In genomic region chr9:129109952-129110739, GRCh38 we compare ENCODE assay signal across 8 cellular contexts. TPM values are rescaled to one million over a fixed set of nuclear protein-coding genes. Genes with fewer than 3 reads are reported as not detected.
DNase-seq lines count a peak whose midpoint lies in the region; ATAC-seq, FAIRE-seq and TF ChIP-seq lines count a peak whose summit lies in the region.

No MANE protein-coding gene starts in this region.

- peak overlapping the region; percentile 90 for H3K4me3 ChIP-seq in BLaER1
- H3K4me3 ChIP-seq in NB4 (ENCODE audit: low read depth, low read length), result peak overlapping the region; percentile 61
- H3K4me3 ChIP-seq in HepG2 (replicated peaks in 1 of 3; ENCODE audit: insufficient read depth in 1 of 3, low read depth in 2 of 3, low read length in 3 of 3), result peak overlapping the region; percentile 80 to 84 (median 80)
- peak overlapping the region; percentile 84 to 99 for H3K4me3 ChIP-seq in testis

- POLR2A ChIA-PET in HepG2 (lab: Yijun Ruan, JAX), result interaction anchor here (0.6 to 3.6 kb wide), 12 partner anchors 12 to 516 kb away, joined by 3 to 18 read pairs (median 4); partner anchors contain the start of genes DOLPP1, NTMT1 and SH3GLB2

- H3K4me2 ChIP-seq in BLaER1, result peak overlapping the region; percentile 98
- peak overlapping the region; percentile 70 for H3K4me2 ChIP-seq in HepG2 (ENCODE audit: low read depth, low read length)

- H4K20me1 ChIP-seq in BLaER1 (peaks cover 18% of the 10 kb centered on the region), HepG2 (ENCODE audit: insufficient read depth, low read length) (0 out of 2 replicates have a peak, but pooled peaks cover 5% of the 10 kb centered on the region)

- CTCF ChIA-PET in HepG2 (lab: Yijun Ruan, JAX; ENCODE audit: low intra/inter-chr PET ratio, low total read pairs), result no interaction called here

- 0% methylated on average over 3 of the region's 64 CpGs for WGBS in HepG2 (ENCODE audit: low lambda C conversion rate)
- 3 to 10% methylated on average over 8 to 55 of the region's 64 CpGs for WGBS in testis, 2 donors

- H3K27ac ChIP-seq in BLaER1 (peak overlapping the region; percentile 79), HepG2 (ENCODE audit: extremely low read length, insufficient read depth, low read length) (peak overlapping the region; percentile 91), testis (peak overlapping the region; percentile 94 to 97)

- ATAC-seq in GM21423 (IDR thresholded peaks at IDR 0.05; ENCODE audit: unreplicated experiment) (peak; percentile 5), HepG2 (peak; percentile 81)

- no peak overlapping the region for H2AFZ ChIP-seq in HepG2 (ENCODE audit: low read length)

- FAIRE-seq in HepG2 (lab: Jason Lieb, UNC), result no peak

- TF ChIP-seq EP300 in HepG2 (IDR thresholded peaks at IDR 0.05; ENCODE audit: low read depth in 2 of 2, low read length in 2 of 2) (0 out of 4 replicates have a peak, but pooled peaks have one; percentile 4 to 23), HepG2 (CRISPR knock-in tag; IDR thresholded peaks at IDR 0.05; ENCODE audit: borderline replicate concordance) (no peak)

- intact Hi-C loops in HepG2 (cut with micrococcal nuclease; ENCODE audit: unreplicated experiment) (no loop called here), testis (cut with DNase I; ENCODE audit: low total_unique reads) (no loop called here)

- no peaks in the 10 kb centered on the region for H3K9me3 ChIP-seq in BLaER1
- H3K9me3 ChIP-seq in HepG2 (ENCODE audit: low read length), result no peaks in the 10 kb centered on the region
- H3K9me3 ChIP-seq in testis, result no peaks in the 10 kb centered on the region

- H3K9ac ChIP-seq in BLaER1 (peak overlapping the region; percentile 86), HepG2 (ENCODE audit: insufficient read depth, low read depth, low read length) (peak overlapping the region; percentile 77)

- TF ChIP-seq CTCF in NB4 (IDR thresholded peaks at IDR 0.05; ENCODE audit: low read depth, low read length), result no peak
- peak; percentile 27; the same call in 1 of the 2 replicates for TF ChIP-seq CTCF in HepG2 (CRISPR knock-in tag; IDR thresholded peaks at IDR 0.05)
- TF ChIP-seq CTCF in testis (IDR thresholded peaks at IDR 0.05), result no peak

- H3K36me3 ChIP-seq in BLaER1 (peaks cover 20% of the 10 kb centered on the region), HepG2 (replicated peaks in 1 of 2; ENCODE audit: control insufficient read depth in 1 of 2, insufficient read depth in 2 of 2, low read length in 2 of 2) (peaks cover 0 to 4% of the 10 kb centered on the region in 2 experiments; a peak in 1 of 5 replicates), testis (ENCODE audit: low read depth, missing control alignments) (no peaks in the 10 kb centered on the region)

- in situ Hi-C loops in HepG2 (cut with HindIII; ENCODE audit: extremely low pct_ligation_motif_present, low pct_unique_long_range_greater_than_20kb), result no loop called here

- peaks cover 45% of the 10 kb centered on the region for H3K4me1 ChIP-seq in BLaER1
- peaks cover 51% of the 10 kb centered on the region for H3K4me1 ChIP-seq in HepG2 (ENCODE audit: insufficient read depth, low read length)
- peaks cover 27% of the 10 kb centered on the region for H3K4me1 ChIP-seq in testis

- peaks cover 33% of the 10 kb centered on the region for H3K79me2 ChIP-seq in HepG2 (ENCODE audit: insufficient read depth, low read length)

- peak; percentile 48 for DNase-seq in NB4 (ENCODE audit: low read depth)
- peak; percentile 27 for DNase-seq in cerebellum (ENCODE audit: low spot score)
- peak; percentile 18 for DNase-seq in HepG2 (ENCODE audit: low spot score)
- no peak for DNase-seq in testis
- DNase-seq in NCI-H345 treated with DMSO at 0.1 percent for 48 hours (lab: John Stamatoyannopoulos, UW; ENCODE audit: unreplicated experiment), result no peak
- DNase-seq in stimulated activated CD4-positive, alpha-beta T cell treated with anti-CD3 and anti-CD28 coated beads, Interleukin-4, amount 100 ng/mL, for 24 hours, result no peak

- BruUV-seq in HepG2 (replicated peaks; lab: Mats Ljungman, UMichigan), result TSS peak; percentile 65

- H3K27me3 ChIP-seq in BLaER1 (no peaks in the 10 kb centered on the region), HepG2 (ENCODE audit: control insufficient read depth in 1 of 2, insufficient read depth in 2 of 2, low read length in 2 of 2) (no peaks in the 10 kb centered on the region; a peak in 1 of 5 replicates), testis (no peaks in the 10 kb centered on the region)

- TF ChIP-seq POLR2A in NB4 (IDR thresholded peaks at IDR 0.05; ENCODE audit: extremely low read depth, insufficient read length) (no peak), HepG2 (IDR thresholded peaks at IDR 0.05; ENCODE audit: insufficient read depth in 1 of 2, low read depth in 2 of 2, low read length in 2 of 2) (peak in 1 of 2 experiments; percentile 58; a peak in 1 of 4 replicates), testis (IDR thresholded peaks at IDR 0.05) (no peak)

- peak; percentile 46; the same call in 1 of the 2 replicates for TF ChIP-seq RAD21 in HepG2 (CRISPR knock-in tag; IDR thresholded peaks at IDR 0.05)

RNA-seq across cellular contexts. Expression of gene CRAT, which starts 0.4 kb away (rescaled TPM):
- total RNA-seq in cerebellum, result 16.8 TPM
- total RNA-seq in HepG2 (2016; rRNA removed; fragmentation: Illumina TruSeq; extraction: Trizol), result 26.6 and 29.3 TPM in 2 replicates
- total RNA-seq in HepG2 (2016; cell fraction: cytosol; rRNA removed; fragmentation: Illumina TruSeq; extraction: Trizol; ENCODE audit: low read depth), result 13.7 and 20.3 TPM in 2 replicates
- total RNA-seq in HepG2 (2016; cell fraction: insoluble cytoplasmic fraction; rRNA removed; fragmentation: Illumina TruSeq; extraction: Trizol), result 24.5 and 28.0 TPM in 2 replicates
- 27.1 and 32.0 TPM in 2 replicates for total RNA-seq in HepG2 (2016; cell fraction: membrane; rRNA removed; fragmentation: Illumina TruSeq; extraction: Trizol)
- total RNA-seq in HepG2 (2016; cell fraction: nucleus; rRNA removed; fragmentation: Illumina TruSeq; extraction: Trizol), result 17.6 and 18.1 TPM in 2 replicates
- polyA plus RNA-seq in HepG2 (2011; rRNA removed), result 26.1 and 31.1 TPM in 2 replicates
- 21.4 and 24.4 TPM in 2 replicates for polyA plus RNA-seq in HepG2 (2011; cell fraction: cytosol; rRNA removed)
- polyA plus RNA-seq in HepG2 (2011; cell fraction: nucleus; rRNA removed), result 62.4 and 63.9 TPM in 2 replicates
- 32.3 and 32.7 TPM in 2 replicates for polyA plus RNA-seq in HepG2 (2012)
- polyA plus RNA-seq in HepG2 (2016; cell fraction: cytosol; fragmentation: Illumina TruSeq; extraction: Trizol; ENCODE audit: low read depth), result 18.5 and 23.3 TPM in 2 replicates
- polyA plus RNA-seq in HepG2 (2016; cell fraction: insoluble cytoplasmic fraction; fragmentation: Illumina TruSeq; extraction: Trizol; ENCODE audit: low read depth), result 27.2 and 34.4 TPM in 2 replicates
- polyA plus RNA-seq in HepG2 (2016; cell fraction: membrane; fragmentation: Illumina TruSeq; extraction: Trizol; ENCODE audit: low read depth), result 26.8 and 32.7 TPM in 2 replicates
- 29.5 and 29.9 TPM in 2 replicates for polyA plus RNA-seq in HepG2 (2016; cell fraction: nucleus; fragmentation: Illumina TruSeq; extraction: Trizol; ENCODE audit: insufficient read depth, low read depth)
- polyA minus RNA-seq in HepG2 (2011; rRNA and poly(A)+ RNA removed; ENCODE audit: low replicate concordance), result 7.1 and 60.6 TPM in 2 replicates
- 24.5 and 25.6 TPM in 2 replicates for polyA minus RNA-seq in HepG2 (2011; cell fraction: cytosol; rRNA and poly(A)+ RNA removed)
- 11.7 and 16.0 TPM in 2 replicates for polyA minus RNA-seq in HepG2 (2011; cell fraction: nucleus; rRNA and poly(A)+ RNA removed)
- total RNA-seq in testis, result 100 to 1,000 TPM; 188 to 272 TPM
- 451 TPM for polyA plus RNA-seq in testis (ENCODE audit: insufficient read depth, low read depth, low replicate concordance)

RNA-seq across cellular contexts. Expression of gene PTPA, which starts 1.1 kb away (rescaled TPM):
- total RNA-seq in cerebellum (42.3 TPM), HepG2 (2016; rRNA removed; fragmentation: Illumina TruSeq; extraction: Trizol) (105 and 109 TPM in 2 replicates), testis (100 to 1,000 TPM; 163 to 177 TPM)
- total RNA-seq in HepG2 (2016; cell fraction: cytosol; rRNA removed; fragmentation: Illumina TruSeq; extraction: Trizol; ENCODE audit: low read depth), result 13.7 and 14.3 TPM in 2 replicates
- 107 and 108 TPM in 2 replicates for total RNA-seq in HepG2 (2016; cell fraction: insoluble cytoplasmic fraction; rRNA removed; fragmentation: Illumina TruSeq; extraction: Trizol)
- total RNA-seq in HepG2 (2016; cell fraction: membrane; rRNA removed; fragmentation: Illumina TruSeq; extraction: Trizol), result 42.5 and 49.9 TPM in 2 replicates
- total RNA-seq in HepG2 (2016; cell fraction: nucleus; rRNA removed; fragmentation: Illumina TruSeq; extraction: Trizol), result 57.5 and 66.5 TPM in 2 replicates
- polyA plus RNA-seq in HepG2 (2011; rRNA removed) (79.3 and 86.0 TPM in 2 replicates), testis (ENCODE audit: insufficient read depth, low read depth, low replicate concordance) (268 TPM)
- 78.6 and 93.8 TPM in 2 replicates for polyA plus RNA-seq in HepG2 (2011; cell fraction: cytosol; rRNA removed)
- polyA plus RNA-seq in HepG2 (2011; cell fraction: nucleus; rRNA removed), result 64.7 and 73.4 TPM in 2 replicates
- 58.7 and 58.8 TPM in 2 replicates for polyA plus RNA-seq in HepG2 (2012)
- 12.7 and 14.2 TPM in 2 replicates for polyA plus RNA-seq in HepG2 (2016; cell fraction: cytosol; fragmentation: Illumina TruSeq; extraction: Trizol; ENCODE audit: low read depth)
- 95.6 and 101 TPM in 2 replicates for polyA plus RNA-seq in HepG2 (2016; cell fraction: insoluble cytoplasmic fraction; fragmentation: Illumina TruSeq; extraction: Trizol; ENCODE audit: low read depth)
- 35.2 and 36.7 TPM in 2 replicates for polyA plus RNA-seq in HepG2 (2016; cell fraction: membrane; fragmentation: Illumina TruSeq; extraction: Trizol; ENCODE audit: low read depth)
- polyA plus RNA-seq in HepG2 (2016; cell fraction: nucleus; fragmentation: Illumina TruSeq; extraction: Trizol; ENCODE audit: insufficient read depth, low read depth), result 80.4 and 88.7 TPM in 2 replicates
- 104 and 215 TPM in 2 replicates for polyA minus RNA-seq in HepG2 (2011; rRNA and poly(A)+ RNA removed; ENCODE audit: low replicate concordance)
- polyA minus RNA-seq in HepG2 (2011; cell fraction: cytosol; rRNA and poly(A)+ RNA removed), result 57.5 and 58.2 TPM in 2 replicates
- 32.4 and 34.9 TPM in 2 replicates for polyA minus RNA-seq in HepG2 (2011; cell fraction: nucleus; rRNA and poly(A)+ RNA removed)

RNA-seq across cellular contexts. Expression of gene DOLPP1, which starts 29.2 kb away (rescaled TPM):
- total RNA-seq in cerebellum (12.0 TPM), HepG2 (2016; rRNA removed; fragmentation: Illumina TruSeq; extraction: Trizol) (15.1 and 34.1 TPM in 2 replicates), testis (10 to 100 TPM; 14.0 to 14.4 TPM)
- total RNA-seq in HepG2 (2016; cell fraction: cytosol; rRNA removed; fragmentation: Illumina TruSeq; extraction: Trizol; ENCODE audit: low read depth), result 4.4 and 4.8 TPM in 2 replicates
- 14.3 and 33.9 TPM in 2 replicates for total RNA-seq in HepG2 (2016; cell fraction: insoluble cytoplasmic fraction; rRNA removed; fragmentation: Illumina TruSeq; extraction: Trizol)
- total RNA-seq in HepG2 (2016; cell fraction: membrane; rRNA removed; fragmentation: Illumina TruSeq; extraction: Trizol), result 11.5 and 12.2 TPM in 2 replicates
- total RNA-seq in HepG2 (2016; cell fraction: nucleus; rRNA removed; fragmentation: Illumina TruSeq; extraction: Trizol), result 27.9 and 34.5 TPM in 2 replicates
- polyA plus RNA-seq in HepG2 (2011; rRNA removed) (20.9 and 21.0 TPM in 2 replicates), testis (ENCODE audit: insufficient read depth, low read depth, low replicate concordance) (17.9 TPM)
- polyA plus RNA-seq in HepG2 (2011; cell fraction: cytosol; rRNA removed), result 18.4 and 24.7 TPM in 2 replicates
- 17.8 and 22.4 TPM in 2 replicates for polyA plus RNA-seq in HepG2 (2011; cell fraction: nucleus; rRNA removed)
- polyA plus RNA-seq in HepG2 (2012), result 7.5 and 9.0 TPM in 2 replicates
- polyA plus RNA-seq in HepG2 (2016; cell fraction: cytosol; fragmentation: Illumina TruSeq; extraction: Trizol; ENCODE audit: low read depth), result 3.5 and 3.7 TPM in 2 replicates
- polyA plus RNA-seq in HepG2 (2016; cell fraction: insoluble cytoplasmic fraction; fragmentation: Illumina TruSeq; extraction: Trizol; ENCODE audit: low read depth), result 15.8 and 16.0 TPM in 2 replicates
- 6.2 and 7.2 TPM in 2 replicates for polyA plus RNA-seq in HepG2 (2016; cell fraction: membrane; fragmentation: Illumina TruSeq; extraction: Trizol; ENCODE audit: low read depth)
- 48.2 and 51.4 TPM in 2 replicates for polyA plus RNA-seq in HepG2 (2016; cell fraction: nucleus; fragmentation: Illumina TruSeq; extraction: Trizol; ENCODE audit: insufficient read depth, low read depth)
- polyA minus RNA-seq in HepG2 (2011; rRNA and poly(A)+ RNA removed; ENCODE audit: low replicate concordance), result 31.9 and 42.4 TPM in 2 replicates
- polyA minus RNA-seq in HepG2 (2011; cell fraction: cytosol; rRNA and poly(A)+ RNA removed), result 9.3 and 12.5 TPM in 2 replicates
- polyA minus RNA-seq in HepG2 (2011; cell fraction: nucleus; rRNA and poly(A)+ RNA removed), result 4.4 and 6.6 TPM in 2 replicates

Comparison
In these comparisons a context has a peak if more than half of its experiments do, and no peak if none do; other contexts are left out.
1. DNase-seq: peak in NB4 (single experiment), cerebellum (single experiment) and HepG2 (single experiment); none in testis (single experiment), NCI-H345 treated with DMSO at 0.1 percent for 48 hours (single experiment) and stimulated activated CD4-positive, alpha-beta T cell treated with anti-CD3 and anti-CD28 coated beads, Interleukin-4, amount 100 ng/mL, for 24 hours (single experiment).
2. Peak in every context shown above with its lines, with median percentiles within 50 percentile points of each other: H3K27ac ChIP-seq and H3K4me3 ChIP-seq.